17 cellular contexts compared by ENCODE assay signal in genomic region chr21:39564200-39564599, GRCh38. TPM values are rescaled to one million over a fixed set of nuclear protein-coding genes. Genes with fewer than 3 reads are reported as not detected.
DNase-seq lines count a peak whose midpoint lies in the region; ATAC-seq, FAIRE-seq and TF ChIP-seq lines count a peak whose summit lies in the region.
"Had no signal": no experiment of that assay in that cellular context is flagged by ENCODE, and none has a peak within 500 bp of the region (broad histone marks: within the 10 kb centered on the region; RNA-seq: fewer than 3 reads in every experiment).

No MANE protein-coding gene starts in this region.

- peaks cover 6% of the 10 kb centered on the region for H3K27me3 Mint-ChIP-seq in brain

- DNase-seq in Ammon's horn (ENCODE audit: low spot score) (peak; percentile 69), NCI-H2029 (lab: John Stamatoyannopoulos, UW) (peak; percentile 80)
- DNase-seq in activated naive CD4-positive, alpha-beta T cell treated with Interleukin-2 at 50 U/mL for 16 hours: no peak
- DNase-seq: CD8-positive, alpha-beta T cell; foreskin keratinocyte; H9; Kasumi-1; naive thymus-derived CD4-positive, alpha-beta T cell; NCI-H146; NCI-H748 treated with DMSO at 0.1 percent for 48 hours; stimulated activated naive CD8-positive, alpha-beta T cell treated with anti-CD3 and anti-CD28 coated beads, Interleukin-15, amount 100 ng/mL, for 72 hours had no signal

- H3K36me3 Mint-ChIP-seq in brain: no peaks in the 10 kb centered on the region
- H3K36me3 Mint-ChIP-seq: CD8-positive, alpha-beta T cell; naive thymus-derived CD4-positive, alpha-beta T cell had no signal

- no peaks in the 10 kb centered on the region for H3K9me3 Mint-ChIP-seq in brain
- H3K9me3 Mint-ChIP-seq: CD8-positive, alpha-beta T cell; naive thymus-derived CD4-positive, alpha-beta T cell; stimulated activated naive CD8-positive, alpha-beta T cell treated with anti-CD3 and anti-CD28 coated beads, Interleukin-15, amount 100 ng/mL, for 72 hours had no signal

- peak overlapping the region in 1 of 5 experiments; percentile 44 for H3K4me3 Mint-ChIP-seq in brain
- H3K4me3 Mint-ChIP-seq: CD8-positive, alpha-beta T cell; H9; naive thymus-derived CD4-positive, alpha-beta T cell; stimulated activated naive CD8-positive, alpha-beta T cell treated with anti-CD3 and anti-CD28 coated beads, Interleukin-15, amount 100 ng/mL, for 72 hours had no signal

- peaks cover 32% of the 10 kb centered on the region for H3K4me1 Mint-ChIP-seq in brain
- H3K4me1 Mint-ChIP-seq: naive thymus-derived CD4-positive, alpha-beta T cell; stimulated activated naive CD8-positive, alpha-beta T cell treated with anti-CD3 and anti-CD28 coated beads, Interleukin-15, amount 100 ng/mL, for 72 hours had no signal

- peak overlapping the region in 4 of 5 experiments; percentile 68 to 97 (median 89) for H3K27ac Mint-ChIP-seq in brain
- H3K27ac Mint-ChIP-seq: CD8-positive, alpha-beta T cell; H9; naive thymus-derived CD4-positive, alpha-beta T cell had no signal

- peak; percentile 36 for FAIRE-seq in islet of Langerhans (lab: Jason Lieb, UNC)
- FAIRE-seq: colon had no signal

- ATAC-seq in GM18517 (IDR thresholded peaks at IDR 0.05; ENCODE audit: unreplicated experiment) (no peak), GM21528 (IDR thresholded peaks at IDR 0.05; ENCODE audit: low FRiP score, unreplicated experiment) (no peak), HG02852 (IDR thresholded peaks at IDR 0.05; ENCODE audit: unreplicated experiment) (no peak)
- ATAC-seq: CD8-positive, alpha-beta T cell; foreskin keratinocyte; naive thymus-derived CD4-positive, alpha-beta T cell; stimulated activated naive CD8-positive, alpha-beta T cell treated with anti-CD3 and anti-CD28 coated beads, Interleukin-15, amount 100 ng/mL, for 72 hours had no signal

- TF ChIP-seq CTCF in brain (conservative IDR thresholded peaks at IDR 0.05): no peak

RNA-seq across cellular contexts. Expression of gene B3GALT5, which starts 48.5 kb away (rescaled TPM):
- polyA plus RNA-seq in brain (ENCODE audit: insufficient read depth, low read depth, low replicate concordance): 0.51 TPM
- polyA plus RNA-seq: foreskin keratinocyte; naive thymus-derived CD4-positive, alpha-beta T cell had no signal
